Comparison of ENCODE assay signal across 12 cellular contexts in the genomic region with DNA sequence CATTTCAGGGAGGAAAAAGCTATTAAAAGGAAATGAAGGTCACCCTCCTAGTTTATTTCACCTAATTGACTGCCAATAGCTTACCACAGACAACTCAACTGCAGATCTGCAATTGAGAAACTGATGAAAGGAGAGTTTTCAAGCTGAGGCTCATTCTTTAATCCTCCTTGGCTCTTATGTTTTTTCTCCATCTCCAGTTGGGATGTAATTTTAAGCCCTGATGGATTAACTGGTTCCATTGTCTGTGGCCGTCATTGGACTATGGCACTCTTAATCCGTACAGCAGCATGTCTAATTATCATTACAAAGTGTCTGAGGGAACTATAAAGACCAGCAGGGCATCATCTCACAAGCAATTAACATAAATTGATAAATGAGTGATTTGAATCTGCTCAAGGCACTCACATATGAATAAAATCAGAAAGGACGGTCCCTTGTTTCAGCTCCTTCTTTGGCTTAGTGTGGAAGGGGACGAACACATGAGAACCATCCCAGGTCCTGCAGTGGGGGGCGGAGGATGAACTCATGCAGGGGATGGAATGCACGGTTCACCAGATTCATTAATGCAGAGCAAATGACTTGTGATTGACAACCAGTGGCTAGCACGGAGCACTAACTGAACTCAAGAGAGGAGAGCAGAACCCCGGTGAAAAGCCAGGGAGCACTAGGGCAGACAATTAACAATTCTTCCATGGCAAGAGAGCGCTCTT.
"Had no signal": no experiment of that assay in that cellular context is flagged by ENCODE, and none has a peak within 500 bp of the region (broad histone marks: within the 10 kb centered on the region; RNA-seq: fewer than 3 reads in every experiment).

No MANE protein-coding gene starts in this region.

- DNase-seq: activated gamma-delta T cell; activated naive CD8-positive, alpha-beta T cell treated with anti-CD3 and anti-CD28 coated beads, Interleukin-2, amount 10 ng/mL, durations not matched to agents 7 days and 5 days; activated T-cell treated with anti-CD3 and anti-CD28 coated beads, Interleukin-2, amount 50 U/mL, for 4 hours; anterior cingulate cortex; dorsolateral prefrontal cortex; esophagus squamous epithelium; foreskin fibroblast; left lung; stimulated activated CD4-positive, alpha-beta T cell treated with anti-CD3 and anti-CD28 coated beads, Interleukin-4, amount 100 ng/mL, for 4 hours; stomach; uterus had no signal

- H3K27ac Mint-ChIP-seq: activated naive CD8-positive, alpha-beta T cell treated with anti-CD3 and anti-CD28 coated beads, Interleukin-2, amount 10 ng/mL, durations not matched to agents 7 days and 5 days; T-helper 1 cell treated with Interleukin-12 subunit alpha and Interleukin-12 subunit beta and Interleukin-4 antibody, amounts not matched to agents 30 μg/mL and 1 μg/mL, for 36 hours had no signal

- H3K9me3 Mint-ChIP-seq: activated naive CD8-positive, alpha-beta T cell treated with anti-CD3 and anti-CD28 coated beads, Interleukin-2, amount 10 ng/mL, durations not matched to agents 7 days and 5 days; activated T-cell treated with anti-CD3 and anti-CD28 coated beads, Interleukin-2, amount 50 U/mL, for 4 hours; T-helper 1 cell treated with Interleukin-12 subunit alpha and Interleukin-12 subunit beta and Interleukin-4 antibody, amounts not matched to agents 30 μg/mL and 1 μg/mL, for 36 hours had no signal

- H3K27me3 Mint-ChIP-seq: activated naive CD8-positive, alpha-beta T cell treated with anti-CD3 and anti-CD28 coated beads, Interleukin-2, amount 10 ng/mL, durations not matched to agents 7 days and 5 days had no signal

- H3K4me1 Mint-ChIP-seq: activated naive CD8-positive, alpha-beta T cell treated with anti-CD3 and anti-CD28 coated beads, Interleukin-2, amount 10 ng/mL, durations not matched to agents 7 days and 5 days had no signal

- ATAC-seq: activated T-cell treated with anti-CD3 and anti-CD28 coated beads, Interleukin-2, amount 50 U/mL, for 4 hours; left lung had no signal

- H3K4me3 Mint-ChIP-seq: activated naive CD8-positive, alpha-beta T cell treated with anti-CD3 and anti-CD28 coated beads, Interleukin-2, amount 10 ng/mL, durations not matched to agents 7 days and 5 days; activated T-cell treated with anti-CD3 and anti-CD28 coated beads, Interleukin-2, amount 50 U/mL, for 4 hours; T-helper 1 cell treated with Interleukin-12 subunit alpha and Interleukin-12 subunit beta and Interleukin-4 antibody, amounts not matched to agents 30 μg/mL and 1 μg/mL, for 36 hours had no signal

- H3K36me3 Mint-ChIP-seq: activated naive CD8-positive, alpha-beta T cell treated with anti-CD3 and anti-CD28 coated beads, Interleukin-2, amount 10 ng/mL, durations not matched to agents 7 days and 5 days had no signal
